Comparison of ENCODE assay signal across 21 cellular contexts in the genomic region with DNA sequence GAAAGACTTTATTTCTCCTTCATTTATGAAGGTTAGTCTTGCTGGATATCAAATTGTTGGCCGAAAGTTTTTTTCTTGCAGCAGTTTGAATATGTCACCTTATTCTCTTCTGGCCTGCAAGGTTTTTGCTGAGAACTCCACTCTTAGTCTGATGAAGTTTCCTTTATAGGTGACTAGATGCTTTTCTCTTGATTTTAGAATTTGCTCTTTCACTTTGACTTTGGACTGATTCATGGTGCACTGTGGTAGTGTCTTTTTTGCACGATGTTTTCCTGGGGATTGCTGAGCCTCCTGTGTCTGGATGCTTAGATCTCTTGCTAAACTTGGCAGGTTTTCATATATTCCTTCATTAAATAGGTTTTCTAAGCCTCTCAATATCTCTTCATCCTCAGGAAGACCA. TPM values are rescaled to one million over a fixed set of nuclear protein-coding genes. Genes with fewer than 3 reads are reported as not detected.
DNase-seq lines count a peak whose midpoint lies in the region; ATAC-seq, FAIRE-seq and TF ChIP-seq lines count a peak whose summit lies in the region.
"Had no signal": no experiment of that assay in that cellular context is flagged by ENCODE, and none has a peak within 500 bp of the region (broad histone marks: within the 10 kb centered on the region; RNA-seq: fewer than 3 reads in every experiment).

No MANE protein-coding gene starts in this region.

- ATAC-seq in HG02870 (IDR thresholded peaks at IDR 0.05; ENCODE audit: unreplicated experiment) (peak; percentile 48), GM18870 (IDR thresholded peaks at IDR 0.05; ENCODE audit: unreplicated experiment) (no peak)
- ATAC-seq: GM23338, left colon, psoas muscle had no signal

- no peaks in the 10 kb centered on the region for H3K9me3 ChIP-seq in suprapubic skin
- H3K9me3 ChIP-seq: adrenal gland, psoas muscle had no signal

- peak overlapping the region; percentile 86 for H3K27ac Mint-ChIP-seq in activated naive CD8-positive, alpha-beta T cell
- H3K27ac Mint-ChIP-seq: GM23338 had no signal

- FAIRE-seq in GM12891 (lab: Jason Lieb, UNC), result peak; percentile 43

- H3K27ac ChIP-seq in suprapubic skin, result no peak overlapping the region
- H3K27ac ChIP-seq: adrenal gland, psoas muscle, VCaP had no signal

- H3K4me1 Mint-ChIP-seq in activated naive CD8-positive, alpha-beta T cell (ENCODE audit: low read depth), result peaks cover 27% of the 10 kb centered on the region

- DNase-seq in GM12891 (ENCODE audit: insufficient read length, low spot score) (no peak), NCI-H2107 treated with DMSO at 0.1 percent for 48 hours (lab: John Stamatoyannopoulos, UW; ENCODE audit: unreplicated experiment) (no peak), suprapubic skin (ENCODE audit: low spot score in 2 of 2) (no peak)
- DNase-seq: adrenal gland; COR-L47; erythroblast; KG1; left colon; MV-4-11; NCI-H2029; NCI-H524; psoas muscle; stimulated activated CD4-positive, alpha-beta T cell treated with anti-CD3 and anti-CD28 coated beads, Interleukin-2, amount 100 ng/mL, for 48 hours; SW 1271 had no signal

- H3K4me1 ChIP-seq in suprapubic skin, result no peaks in the 10 kb centered on the region
- H3K4me1 ChIP-seq: adrenal gland, psoas muscle had no signal

- H3K27me3 ChIP-seq in suprapubic skin, result peaks cover 6% of the 10 kb centered on the region
- H3K27me3 ChIP-seq: adrenal gland had no signal

- no peaks in the 10 kb centered on the region for H3K36me3 ChIP-seq in suprapubic skin
- H3K36me3 ChIP-seq: adrenal gland had no signal

- TF ChIP-seq CTCF in suprapubic skin (IDR thresholded peaks at IDR 0.05), result no peak

- H3K4me3 ChIP-seq in GM08714 (ENCODE audit: low read length), result peak overlapping the region; percentile 15
- no peak overlapping the region for H3K4me3 ChIP-seq in suprapubic skin
- H3K4me3 ChIP-seq: adrenal gland, GM23338, psoas muscle, skin epidermis had no signal

- WGBS in suprapubic skin, result 83% methylated on average over 2 of the region's 2 CpGs

- H3K9me3 Mint-ChIP-seq in activated naive CD8-positive, alpha-beta T cell (ENCODE audit: low read depth), result no peaks in the 10 kb centered on the region
- H3K9me3 Mint-ChIP-seq: GM23338 had no signal

- no peaks in the 10 kb centered on the region for H3K36me3 Mint-ChIP-seq in activated naive CD8-positive, alpha-beta T cell

- peak overlapping the region; percentile 50 for H3K4me3 Mint-ChIP-seq in activated naive CD8-positive, alpha-beta T cell
- H3K4me3 Mint-ChIP-seq: GM23338 had no signal

- TF ChIP-seq POLR2A in GM12891 (IDR thresholded peaks at IDR 0.05; ENCODE audit: low read depth, low read length) (no peak), suprapubic skin (IDR thresholded peaks at IDR 0.05) (no peak)

- TF ChIP-seq EP300 in suprapubic skin (IDR thresholded peaks at IDR 0.05), result no peak

- H3K27me3 Mint-ChIP-seq in activated naive CD8-positive, alpha-beta T cell, result peaks cover 1% of the 10 kb centered on the region

TF ChIP-seq in GM12891, 5 proteins besides CTCF, POLR2A, EP300 and RAD21:
- TF ChIP-seq PAX5 (IDR thresholded peaks at IDR 0.05; ENCODE audit: insufficient read depth, low read length, severe bottlenecking) (no peak), POLR2AphosphoS5 (IDR thresholded peaks at IDR 0.05; ENCODE audit: low read depth, low read length) (no peak), POU2F2 (IDR thresholded peaks at IDR 0.05; ENCODE audit: low read depth, low read length) (no peak), SPI1 (IDR thresholded peaks at IDR 0.05; ENCODE audit: low read depth, low read length) (no peak), TAF1 (IDR thresholded peaks at IDR 0.05; ENCODE audit: low read depth, low read length) (no peak)

RNA-seq across cellular contexts. Expression of gene AHRR, which starts 12.4 kb away (rescaled TPM):
- 33.3 TPM for polyA plus RNA-seq in GM12891 (2012; ENCODE audit: low read depth, missing spikeins)
- 10 to 100 TPM in 1 of 4 donors, 1 to 10 TPM in 3; 3.0 to 10.7 (median 4.2) TPM for total RNA-seq in suprapubic skin
